6 cellular contexts compared by ENCODE assay signal in genomic region chr17:44069974-44070454, GRCh38. TPM values are rescaled to one million over a fixed set of nuclear protein-coding genes. Genes with fewer than 3 reads are reported as not detected.
A peak's percentile ranks its signal among the peaks of the same experiment; 100 is the strongest.
DNase-seq lines count a peak whose midpoint lies in the region; ATAC-seq and TF ChIP-seq lines count a peak whose summit lies in the region.

No MANE protein-coding gene starts in this region.

- H3K27me3 ChIP-seq in CD8-positive, alpha-beta T cell (ENCODE audit: insufficient read depth, low read length), result no peaks in the 10 kb centered on the region
- H3K27me3 ChIP-seq in HUES64 (ENCODE audit: insufficient read depth, low read length), result no peaks in the 10 kb centered on the region
- no peaks in the 10 kb centered on the region for H3K27me3 ChIP-seq in parathyroid adenoma (ENCODE audit: control insufficient read depth, insufficient read depth, low read length)

- H3K4me2 ChIP-seq in parathyroid adenoma (ENCODE audit: low read length), result peak overlapping the region; percentile 97

- H3K36me3 ChIP-seq in CD8-positive, alpha-beta T cell (ENCODE audit: insufficient read depth, low read length), result no peaks in the 10 kb centered on the region
- H3K36me3 ChIP-seq in HUES64 (ENCODE audit: insufficient read depth, low read length), result peaks cover 22% of the 10 kb centered on the region
- H3K36me3 ChIP-seq in parathyroid adenoma (ENCODE audit: control insufficient read depth, insufficient read depth, low read length), result no peaks in the 10 kb centered on the region

- TF ChIP-seq CTCF in CD8-positive, alpha-beta T cell (IDR thresholded peaks at IDR 0.05), result no peak
- peak; percentile 42 for TF ChIP-seq CTCF in chondrocyte (IDR thresholded peaks at IDR 0.05)
- TF ChIP-seq CTCF in parathyroid adenoma (IDR thresholded peaks at IDR 0.05), result no peak

- POLR2A ChIA-PET in CD8-positive, alpha-beta T cell (lab: Charles Lee), result interaction anchor here (0.6 to 1.4 kb wide), 3 partner anchors 53 to 257 kb away, joined by 3 to 5 read pairs (median 4); partner anchors contain the start of genes HDAC5 and TMEM101

- H2AFZ ChIP-seq in parathyroid adenoma, result peak overlapping the region; percentile 78

- peak overlapping the region; percentile 96 for H3K4me3 Mint-ChIP-seq in CD8-positive, alpha-beta T cell
- peak overlapping the region; percentile 90 for H3K4me3 Mint-ChIP-seq in chondrocyte (ENCODE audit: unreplicated experiment)

- peaks cover 38% of the 10 kb centered on the region for H3K79me2 ChIP-seq in parathyroid adenoma

- H3K4me1 Mint-ChIP-seq in CD8-positive, alpha-beta T cell (ENCODE audit: low read depth), result peaks cover 38% of the 10 kb centered on the region
- H3K4me1 Mint-ChIP-seq in chondrocyte (ENCODE audit: low read depth), result peaks cover 44% of the 10 kb centered on the region

- peak overlapping the region; percentile 84 for H3K4me3 ChIP-seq in CD8-positive, alpha-beta T cell (ENCODE audit: low read depth, low read length)
- H3K4me3 ChIP-seq in HUES64 (ENCODE audit: low read length), result peak overlapping the region; percentile 74
- H3K4me3 ChIP-seq in parathyroid adenoma (ENCODE audit: low read depth, low read length), result peak overlapping the region; percentile 81

- H3K9me3 Mint-ChIP-seq in CD8-positive, alpha-beta T cell, result no peaks in the 10 kb centered on the region
- H3K9me3 Mint-ChIP-seq in chondrocyte (ENCODE audit: low read depth), result no peaks in the 10 kb centered on the region

- H3K27ac ChIP-seq in CD8-positive, alpha-beta T cell (ENCODE audit: low read depth, low read length), result peak overlapping the region; percentile 62
- peak overlapping the region; percentile 89 for H3K27ac ChIP-seq in HUES64 (ENCODE audit: low read depth, low read length)
- peak overlapping the region; percentile 83 for H3K27ac ChIP-seq in parathyroid adenoma

- CTCF ChIA-PET in CD8-positive, alpha-beta T cell (lab: Charles Lee), result interaction anchor here (0.7 kb wide), 1 partner anchor 20 kb away, joined by 3 read pairs; no protein-coding TSS in a partner anchor

- intact Hi-C loops in CD8-positive, alpha-beta T cell (cut with DNase I, micrococcal nuclease), result loop anchor here (1.0 to 10.0 kb wide), 10 partner anchors 17 to 982 kb away; partner anchors contain the start of genes DCAKD (in 1 of the 2), DHX8 (in 1 of the 2), GRN (in 1 of the 2) and HDAC5 (in 1 of the 2)

- no peaks in the 10 kb centered on the region for H3K27me3 Mint-ChIP-seq in CD8-positive, alpha-beta T cell (ENCODE audit: low read depth)
- H3K27me3 Mint-ChIP-seq in chondrocyte (ENCODE audit: low read depth), result no peaks in the 10 kb centered on the region

- H3K9ac ChIP-seq in HUES64 (ENCODE audit: low read depth, low read length) (peak overlapping the region; percentile 84), parathyroid adenoma (no peak overlapping the region)

- peaks cover 23% of the 10 kb centered on the region for H3K4me1 ChIP-seq in CD8-positive, alpha-beta T cell (ENCODE audit: insufficient read depth, low read length)
- H3K4me1 ChIP-seq in HUES64 (ENCODE audit: insufficient read depth, low read length) (peaks cover 15% of the 10 kb centered on the region; the same call in 1 of the 2 replicates), parathyroid adenoma (peaks cover 13% of the 10 kb centered on the region)

- no peak for ATAC-seq in CD8-positive, alpha-beta T cell
- ATAC-seq in HG03354 (IDR thresholded peaks at IDR 0.05; ENCODE audit: poor library complexity, severe bottlenecking, unreplicated experiment), result no peak
- no peak for ATAC-seq in HG03025 (IDR thresholded peaks at IDR 0.05; ENCODE audit: low FRiP score, unreplicated experiment)

- H3K9me3 ChIP-seq in CD8-positive, alpha-beta T cell (ENCODE audit: low read length), result no peaks in the 10 kb centered on the region
- no peaks in the 10 kb centered on the region for H3K9me3 ChIP-seq in HUES64 (ENCODE audit: insufficient read depth, low read depth, low read length)
- no peaks in the 10 kb centered on the region for H3K9me3 ChIP-seq in parathyroid adenoma (ENCODE audit: control insufficient read depth, low read length)

- peak overlapping the region; percentile 94 for H3K27ac Mint-ChIP-seq in CD8-positive, alpha-beta T cell
- peak overlapping the region; percentile 99 for H3K27ac Mint-ChIP-seq in chondrocyte (ENCODE audit: unreplicated experiment)

- WGBS in HUES64, result 9% methylated on average over 7 of the region's 7 CpGs

- peaks cover 14% of the 10 kb centered on the region for H3K36me3 Mint-ChIP-seq in CD8-positive, alpha-beta T cell
- peaks cover 4% of the 10 kb centered on the region for H3K36me3 Mint-ChIP-seq in chondrocyte (ENCODE audit: low read depth)

- no peak for DNase-seq in CD8-positive, alpha-beta T cell
- DNase-seq in chondrocyte (ENCODE audit: low spot score), result no peak

RNA-seq across cellular contexts. Expression of gene G6PC3, which starts 0.5 kb away (rescaled TPM):
- total RNA-seq in CD8-positive, alpha-beta T cell, result 1 to 10 TPM; 4.8 to 5.9 TPM
- 112 TPM for polyA plus RNA-seq in HUES64 (2013, experiment 1 of 2)
- 123 TPM for polyA plus RNA-seq in HUES64 (2013, experiment 2 of 2)
- total RNA-seq in chondrocyte, result 52.3 to 70.5 TPM (median 59.2 TPM) in 3 replicates

RNA-seq across cellular contexts. Expression of gene LSM12, which starts 3.5 kb away (rescaled TPM):
- total RNA-seq in CD8-positive, alpha-beta T cell, result 10 to 100 TPM; 39.8 to 40.5 TPM
- 80.8 TPM for polyA plus RNA-seq in HUES64 (2013, experiment 1 of 2)
- polyA plus RNA-seq in HUES64 (2013, experiment 2 of 2), result 75.9 TPM
- 48.3 to 51.0 TPM (median 49.7 TPM) in 3 replicates for total RNA-seq in chondrocyte

RNA-seq across cellular contexts. Expression of gene HDAC5, which starts 53.4 kb away (rescaled TPM):
- 10 to 100 TPM; 95.6 to 96.3 TPM for total RNA-seq in CD8-positive, alpha-beta T cell
- polyA plus RNA-seq in HUES64 (2013, experiment 1 of 2), result 31.5 TPM
- 41.7 TPM for polyA plus RNA-seq in HUES64 (2013, experiment 2 of 2)
- total RNA-seq in chondrocyte, result 46.3 to 51.2 TPM (median 47.0 TPM) in 3 replicates

RNA-seq across cellular contexts. Expression of gene TMEM101, which starts 55.3 kb away (rescaled TPM):
- 1 to 10 TPM; 8.1 to 8.7 TPM for total RNA-seq in CD8-positive, alpha-beta T cell
- polyA plus RNA-seq in HUES64 (2013, experiment 1 of 2), result 12.0 TPM
- polyA plus RNA-seq in HUES64 (2013, experiment 2 of 2), result 18.2 TPM
- total RNA-seq in chondrocyte, result 14.1 to 20.4 TPM (median 19.0 TPM) in 3 replicates
